In genomic region chr10:3781458-3782098, GRCh38 we compare ENCODE assay signal across 8 cellular contexts. TPM values are rescaled to one million over a fixed set of nuclear protein-coding genes. Genes with fewer than 3 reads are reported as not detected.
DNase-seq lines count a peak whose midpoint lies in the region; ATAC-seq and TF ChIP-seq lines count a peak whose summit lies in the region.

No MANE protein-coding gene starts in this region.

- H3K9me3 ChIP-seq in SJSA1 (replicated peaks) (no peaks in the 10 kb centered on the region), breast epithelium (no peaks in the 10 kb centered on the region), right lobe of liver (no peaks in the 10 kb centered on the region), thymus (ENCODE audit: control insufficient read depth) (no peaks in the 10 kb centered on the region)

- WGBS in right lobe of liver (ENCODE audit: insufficient coverage, low coverage, low lambda C conversion rate, missing lambda C conversion rate): 38% methylated on average over 20 of the region's 30 CpGs
- WGBS in thymus: 84% methylated on average over 30 of the region's 30 CpGs

- H3K27ac ChIP-seq in SJSA1 (peak overlapping the region; percentile 98), breast epithelium (peak overlapping the region; percentile 100), right lobe of liver (peak overlapping the region; percentile 100), thymus (ENCODE audit: low read depth) (peak overlapping the region; percentile 99)

- H3K27me3 ChIP-seq in SJSA1 (replicated peaks) (no peaks in the 10 kb centered on the region), breast epithelium (no peaks in the 10 kb centered on the region), right lobe of liver (no peaks in the 10 kb centered on the region), thymus (ENCODE audit: control insufficient read depth, insufficient read depth) (no peaks in the 10 kb centered on the region)

- H3K4me1 ChIP-seq in SJSA1 (replicated peaks) (peaks cover 70% of the 10 kb centered on the region), breast epithelium (peaks cover 10 to 21% of the 10 kb centered on the region in 2 donors), right lobe of liver (peaks cover 0 to 24% (median 5%) of the 10 kb centered on the region in 4 donors), thymus (ENCODE audit: control insufficient read depth, insufficient read depth, low read length) (peaks cover 30% of the 10 kb centered on the region)

- DNase-seq in SJSA1 (ENCODE audit: low read depth in 1 of 2, low spot score in 2 of 2) (peak; percentile 66 to 67), breast epithelium (ENCODE audit: low spot score in 2 of 2) (peak in 1 of 2 donors; percentile 54), right lobe of liver (peak in 2 of 3 donors; percentile 61 to 67), omental fat pad (ENCODE audit: low spot score) (no peak), NCI-H1694 treated with DMSO at 0.1 percent for 48 hours (lab: John Stamatoyannopoulos, UW) (no peak)

- TF ChIP-seq POLR2A in breast epithelium (IDR thresholded peaks at IDR 0.05) (no peak), right lobe of liver (IDR thresholded peaks at IDR 0.05) (peak; percentile 16)

- H3K36me3 ChIP-seq in SJSA1 (peaks cover 83% of the 10 kb centered on the region), breast epithelium (no peaks in the 10 kb centered on the region), right lobe of liver (peaks cover 14 to 60% (median 43%) of the 10 kb centered on the region in 4 donors), thymus (ENCODE audit: control insufficient read depth, insufficient read depth) (peaks cover 49% of the 10 kb centered on the region)

- TF ChIP-seq CTCF in GM12875 (IDR thresholded peaks at IDR 0.05; ENCODE audit: borderline replicate concordance, insufficient read depth, low read depth, low read length): peak; percentile 26; the same call in 1 of the 2 replicates
- TF ChIP-seq CTCF in breast epithelium (IDR thresholded peaks at IDR 0.05): peak in 2 of 3 donors; percentile 6 to 33
- peak; percentile 19 to 45 (median 33) for TF ChIP-seq CTCF in right lobe of liver (IDR thresholded peaks at IDR 0.05)
- TF ChIP-seq CTCF in omental fat pad (IDR thresholded peaks at IDR 0.05): no peak

- intact Hi-C loops in breast epithelium (cut with DNase I; ENCODE audit: low total_unique reads) (no loop called here), right lobe of liver (cut with DNase I) (no loop called here)

- ATAC-seq in right lobe of liver (no peak), omental fat pad (ENCODE audit: low FRiP score) (no peak), HG02870 (IDR thresholded peaks at IDR 0.05; ENCODE audit: unreplicated experiment) (no peak)

- H3K4me3 ChIP-seq in GM12875 (ENCODE audit: low read depth, low read length): peak overlapping the region; percentile 93
- peak overlapping the region; percentile 96 for H3K4me3 ChIP-seq in SJSA1
- peak overlapping the region; percentile 61 to 98 (median 72) for H3K4me3 ChIP-seq in breast epithelium
- peak overlapping the region; percentile 66 to 87 (median 72) for H3K4me3 ChIP-seq in right lobe of liver
- H3K4me3 ChIP-seq in thymus (ENCODE audit: low read length): peak overlapping the region; percentile 100

RNA-seq across cellular contexts. Expression of gene KLF6, which starts 3.4 kb away (rescaled TPM):
- total RNA-seq in SJSA1 (2014; rRNA removed; shearing (Covaris generic)): 18.0 and 21.3 TPM in 2 replicates
- total RNA-seq in breast epithelium: 100 to 1,000 TPM; 132 to 347 (median 186) TPM
- 10 to 100 TPM; 25.2 to 86.4 (median 75.2) TPM for total RNA-seq in right lobe of liver
- 65.8 TPM for polyA plus RNA-seq in thymus
- 100 to 1,000 TPM; 185 to 404 (median 276) TPM for total RNA-seq in omental fat pad

Comparison
In these comparisons a context has a peak if more than half of its experiments do, and no peak if none do; other contexts are left out.
1. CTCF ChIP-seq: peak in GM12875 (single experiment), breast epithelium (2 of 3) and right lobe of liver (4 of 4); none in omental fat pad (0 of 3).
2. DNase-seq: peak in SJSA1 (2 of 2) and right lobe of liver (2 of 3); none in omental fat pad (single experiment) and NCI-H1694 treated with DMSO at 0.1 percent for 48 hours (single experiment).
3. Peak in every context shown above with its lines, with median percentiles within 50 percentile points of each other: H3K4me3 ChIP-seq and H3K27ac ChIP-seq.